Comparison of ENCODE assay signal across 8 cellular contexts in genomic region chr4:244471-244870, GRCh38.
A peak's percentile ranks its signal among the peaks of the same experiment; 100 is the strongest.
DNase-seq lines count a peak whose midpoint lies in the region; ATAC-seq and TF ChIP-seq lines count a peak whose summit lies in the region.

No MANE protein-coding gene starts in this region.

- no peaks in the 10 kb centered on the region for H3K4me1 ChIP-seq in CD4-positive, CD25-positive, alpha-beta regulatory T cell (ENCODE audit: control insufficient read depth, insufficient read depth, low read length, poor library complexity, severe bottlenecking)

- no peak overlapping the region for H3K27ac Mint-ChIP-seq in CD4-positive, CD25-positive, alpha-beta regulatory T cell

- H3K4me1 Mint-ChIP-seq in CD4-positive, CD25-positive, alpha-beta regulatory T cell = peaks cover 7 to 11% (median 9%) of the 10 kb centered on the region in 4 donors

- CTCF ChIA-PET in HEK293T (lab: Yijun Ruan, JAX) = interaction anchor here (1.3 kb wide), 1 partner anchor 742 kb away, joined by 3 read pairs; the partner anchor contains the start of gene IDUA

- peak; percentile 19 to 60 (median 50) for DNase-seq in CD4-positive, CD25-positive, alpha-beta regulatory T cell
- DNase-seq in HEK293T (ENCODE audit: extremely low spot score) (peak; percentile 15), SK-N-MC (ENCODE audit: low read depth, low spot score) (peak; percentile 42), amniotic epithelial cell (ENCODE audit: low read depth) (peak; percentile 28), kidney epithelial cell (ENCODE audit: low read depth) (no peak)
- DNase-seq in stimulated activated CD8-positive, alpha-beta memory T cell treated with anti-CD3 and anti-CD28 coated beads, Interleukin-15, amount 100 ng/mL, for 24 hours (ENCODE audit: low read depth) = peak; percentile 6

- POLR2A ChIA-PET in HEK293T (lab: Yijun Ruan, JAX) = no interaction called here

- H3K9me3 Mint-ChIP-seq in CD4-positive, CD25-positive, alpha-beta regulatory T cell = peaks cover 0 to 25% (median 14%) of the 10 kb centered on the region in 7 donors

- no peaks in the 10 kb centered on the region for H3K27me3 Mint-ChIP-seq in CD4-positive, CD25-positive, alpha-beta regulatory T cell

- ATAC-seq in CD4-positive, CD25-positive, alpha-beta regulatory T cell (ENCODE audit: low read depth in 2 of 2) = no peak
- ATAC-seq in HG03469 (IDR thresholded peaks at IDR 0.05; ENCODE audit: unreplicated experiment) (no peak), GM21717 (IDR thresholded peaks at IDR 0.05; ENCODE audit: unreplicated experiment) (no peak)

- H3K36me3 ChIP-seq in CD4-positive, CD25-positive, alpha-beta regulatory T cell (ENCODE audit: control insufficient read depth, insufficient read depth, low read length) = no peaks in the 10 kb centered on the region
- no peaks in the 10 kb centered on the region for H3K36me3 ChIP-seq in SK-N-MC (ENCODE audit: insufficient read depth, low read length)
- no peaks in the 10 kb centered on the region for H3K36me3 ChIP-seq in kidney epithelial cell (ENCODE audit: control insufficient read depth, insufficient read depth, low read length)

- no peak overlapping the region for H3K4me3 ChIP-seq in CD4-positive, CD25-positive, alpha-beta regulatory T cell (ENCODE audit: low read depth, low read length)
- H3K4me3 ChIP-seq in SK-N-MC (no peak overlapping the region), kidney epithelial cell (ENCODE audit: low read depth, low read length) (no peak overlapping the region)

- H3K27me3 ChIP-seq in CD4-positive, CD25-positive, alpha-beta regulatory T cell (ENCODE audit: control insufficient read depth, insufficient read depth, low read length) = no peaks in the 10 kb centered on the region
- H3K27me3 ChIP-seq in kidney epithelial cell (ENCODE audit: control insufficient read depth, insufficient read depth, low read length) = no peaks in the 10 kb centered on the region

- peak; percentile 5 for TF ChIP-seq CTCF in kidney epithelial cell (IDR thresholded peaks at IDR 0.05; ENCODE audit: insufficient read depth, low read length, poor library complexity, severe bottlenecking)

- no peak overlapping the region for H3K27ac ChIP-seq in CD4-positive, CD25-positive, alpha-beta regulatory T cell (ENCODE audit: insufficient read depth, low read length, poor library complexity, severe bottlenecking)
- H3K27ac ChIP-seq in SK-N-MC = no peak overlapping the region

- peak overlapping the region in 1 of 4 donors; percentile 22 for H3K4me3 Mint-ChIP-seq in CD4-positive, CD25-positive, alpha-beta regulatory T cell

- no peak overlapping the region for H3K9ac ChIP-seq in SK-N-MC (ENCODE audit: insufficient read length)

- H3K36me3 Mint-ChIP-seq in CD4-positive, CD25-positive, alpha-beta regulatory T cell = no peaks in the 10 kb centered on the region

- peaks cover 3 to 11% of the 10 kb centered on the region in 2 experiments for H3K9me3 ChIP-seq in CD4-positive, CD25-positive, alpha-beta regulatory T cell (ENCODE audit: control insufficient read depth in 2 of 2, low read length in 2 of 2)
- H3K9me3 ChIP-seq in SK-N-MC (ENCODE audit: low read depth, low read length) = no peaks in the 10 kb centered on the region

TF ChIP-seq in HEK293T, 16 proteins besides CTCF, POLR2A, EP300 and RAD21:
- TF ChIP-seq LEF1 (IDR thresholded peaks at IDR 0.05; ENCODE audit: borderline replicate concordance) = no peak
- no peak for TF ChIP-seq ARNT (IDR thresholded peaks at IDR 0.05)
- no peak for TF ChIP-seq HDGF (IDR thresholded peaks at IDR 0.05; ENCODE audit: borderline replicate concordance)
- TF ChIP-seq FOXA1 (IDR thresholded peaks at IDR 0.05) = no peak
- TF ChIP-seq ELF4 (IDR thresholded peaks at IDR 0.05) = no peak
- TF ChIP-seq NFRKB (IDR thresholded peaks at IDR 0.05) = no peak
- no peak for TF ChIP-seq L3MBTL2 (conservative IDR thresholded peaks at IDR 0.05)
TF ChIP-seq in HEK293T: peak in this region for 0.
